In genomic region chrX:107465932-107466620, GRCh38 we compare ENCODE assay signal across 16 cellular contexts. TPM values are rescaled to one million over a fixed set of nuclear protein-coding genes. Genes with fewer than 3 reads are reported as not detected.
DNase-seq lines count a peak whose midpoint lies in the region; ATAC-seq and TF ChIP-seq lines count a peak whose summit lies in the region.
"Had no signal": no experiment of that assay in that cellular context is flagged by ENCODE, and none has a peak within 500 bp of the region (broad histone marks: within the 10 kb centered on the region; RNA-seq: fewer than 3 reads in every experiment).

No MANE protein-coding gene starts in this region.

- H3K27ac ChIP-seq in Karpas-422 (ENCODE audit: low read length) = peak overlapping the region; percentile 89
- H3K27ac ChIP-seq: right atrium auricular region, thyroid gland had no signal

- H2AFZ ChIP-seq in Karpas-422 (ENCODE audit: low read length) = no peak overlapping the region

- H4K20me1 ChIP-seq in Karpas-422 (ENCODE audit: insufficient read depth, low read depth, low read length) = no peaks in the 10 kb centered on the region

- peak overlapping the region; percentile 51 for H3K9ac ChIP-seq in Karpas-422 (ENCODE audit: low read length)
- H3K9ac ChIP-seq: SK-N-SH had no signal

- H3K4me1 ChIP-seq in Karpas-422 (ENCODE audit: low read length) = peaks cover 90% of the 10 kb centered on the region
- H3K4me1 ChIP-seq: right atrium auricular region, thyroid gland had no signal

- peak; percentile 80 for ATAC-seq in GM18861 (IDR thresholded peaks at IDR 0.05; ENCODE audit: unreplicated experiment)
- ATAC-seq in GM21367 (IDR thresholded peaks at IDR 0.05; ENCODE audit: unreplicated experiment) = peak; percentile 86
- ATAC-seq in HG02943 (IDR thresholded peaks at IDR 0.05; ENCODE audit: low read depth, unreplicated experiment) = peak; percentile 56
- ATAC-seq: CD8-positive, alpha-beta T cell had no signal

- no peaks in the 10 kb centered on the region for H3K9me3 Mint-ChIP-seq in osteocyte (ENCODE audit: unreplicated experiment)
- H3K9me3 Mint-ChIP-seq: CD8-positive, alpha-beta T cell had no signal

- peak overlapping the region; percentile 57 for H3K4me2 ChIP-seq in Karpas-422 (ENCODE audit: low read depth, low read length, poor library complexity, severe bottlenecking)
- H3K4me2 ChIP-seq: SK-N-SH had no signal

- H3K27me3 Mint-ChIP-seq in osteocyte (ENCODE audit: unreplicated experiment) = peaks cover 2% of the 10 kb centered on the region

- no peaks in the 10 kb centered on the region for H3K27me3 ChIP-seq in Karpas-422 (ENCODE audit: low read length)
- H3K27me3 ChIP-seq: right atrium auricular region, thyroid gland had no signal

- no peaks in the 10 kb centered on the region for H3K9me2 ChIP-seq in Karpas-422 (replicated peaks; ENCODE audit: insufficient read depth, low read length)
- H3K9me2 ChIP-seq: SK-N-SH had no signal

- no peak for TF ChIP-seq CTCF in osteocyte (IDR thresholded peaks at IDR 0.05)

- no peaks in the 10 kb centered on the region for H3K9me3 ChIP-seq in Karpas-422 (ENCODE audit: low read length)
- H3K9me3 ChIP-seq: right atrium auricular region, SK-N-SH, thyroid gland had no signal

- no peaks in the 10 kb centered on the region for H3K4me1 Mint-ChIP-seq in osteocyte (ENCODE audit: unreplicated experiment)

- H3K36me3 Mint-ChIP-seq in osteocyte (ENCODE audit: unreplicated experiment) = no peaks in the 10 kb centered on the region
- H3K36me3 Mint-ChIP-seq: CD8-positive, alpha-beta T cell had no signal

- H3K27ac Mint-ChIP-seq in osteocyte (ENCODE audit: unreplicated experiment) = no peak overlapping the region
- H3K27ac Mint-ChIP-seq: CD8-positive, alpha-beta T cell had no signal

- no peaks in the 10 kb centered on the region for H3K36me3 ChIP-seq in Karpas-422 (ENCODE audit: insufficient read depth, low read length)
- H3K36me3 ChIP-seq: right atrium auricular region, thyroid gland had no signal

- H3K4me3 ChIP-seq in Karpas-422 (ENCODE audit: low read length) = peak overlapping the region; percentile 42
- H3K4me3 ChIP-seq: right atrium auricular region, thyroid gland had no signal

- no peaks in the 10 kb centered on the region for H3K79me2 ChIP-seq in Karpas-422 (ENCODE audit: low read length)

- DNase-seq in Karpas-422 = peak; percentile 85
- no peak for DNase-seq in A172 (ENCODE audit: low spot score)
- DNase-seq in osteocyte (ENCODE audit: extremely low spot score, unreplicated experiment) = no peak
- no peak for DNase-seq in NCI-H82 treated with DMSO at 0.1 percent for 48 hours (lab: John Stamatoyannopoulos, UW; ENCODE audit: unreplicated experiment)
- no peak for DNase-seq in kidney tubule cell (ENCODE audit: low spot score)
- DNase-seq: activated CD4-positive, CD25-positive, alpha-beta regulatory T cell treated with anti-CD3 and anti-CD28 coated beads, Interleukin-2, amount 50 U/mL, for 72 hours; activated effector memory CD4-positive, alpha-beta T cell treated with anti-CD3 and anti-CD28 coated beads, Interleukin-2, amount 50 U/mL, for 16 hours; CD8-positive, alpha-beta T cell; NCI-H69; SK-N-SH; thyroid gland had no signal

- no peak overlapping the region for H3K4me3 Mint-ChIP-seq in osteocyte (ENCODE audit: unreplicated experiment)
- H3K4me3 Mint-ChIP-seq: CD8-positive, alpha-beta T cell had no signal

RNA-seq across cellular contexts. Expression of gene FRMPD3, which starts 16.6 kb away (rescaled TPM):
- 3.9 and 6.4 TPM in 2 replicates for total RNA-seq in Karpas-422 (2014; rRNA removed; shearing (Covaris generic); ENCODE audit: low replicate concordance)
- 0.03 TPM in 1 of 2 replicates, not detected in the other for total RNA-seq in A172 (2014; rRNA removed; shearing (Covaris generic))
- total RNA-seq in osteocyte = not detected in 2 replicates
- total RNA-seq: fibroblast of lung had no signal
